In the genomic region with DNA sequence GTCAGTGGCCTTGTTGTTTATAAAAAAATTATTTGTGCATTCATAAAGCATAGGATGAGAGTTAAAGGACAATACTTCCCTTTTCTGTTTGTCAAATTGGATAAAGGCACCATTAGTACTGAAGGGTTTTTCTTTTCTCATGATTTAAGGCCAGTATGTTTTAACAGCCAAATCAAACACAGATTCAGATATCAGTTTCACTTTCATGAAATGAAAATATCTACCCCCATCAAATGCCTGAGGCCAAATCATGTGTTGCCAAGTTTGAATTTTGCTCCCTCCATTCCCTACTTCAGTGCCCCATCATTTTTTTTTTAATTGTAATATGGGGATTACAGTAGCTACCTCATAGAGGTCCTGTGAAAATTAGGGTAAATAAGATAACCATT, we compare ENCODE assay signal across 1 cellular context.
TF ChIP-seq lines count a peak whose summit lies in the region.

No MANE protein-coding gene starts in this region.

TF ChIP-seq in HepG2, 621 proteins besides CTCF, POLR2A, EP300 and RAD21 (continued from another document):
- TF ChIP-seq, protein P1, sequence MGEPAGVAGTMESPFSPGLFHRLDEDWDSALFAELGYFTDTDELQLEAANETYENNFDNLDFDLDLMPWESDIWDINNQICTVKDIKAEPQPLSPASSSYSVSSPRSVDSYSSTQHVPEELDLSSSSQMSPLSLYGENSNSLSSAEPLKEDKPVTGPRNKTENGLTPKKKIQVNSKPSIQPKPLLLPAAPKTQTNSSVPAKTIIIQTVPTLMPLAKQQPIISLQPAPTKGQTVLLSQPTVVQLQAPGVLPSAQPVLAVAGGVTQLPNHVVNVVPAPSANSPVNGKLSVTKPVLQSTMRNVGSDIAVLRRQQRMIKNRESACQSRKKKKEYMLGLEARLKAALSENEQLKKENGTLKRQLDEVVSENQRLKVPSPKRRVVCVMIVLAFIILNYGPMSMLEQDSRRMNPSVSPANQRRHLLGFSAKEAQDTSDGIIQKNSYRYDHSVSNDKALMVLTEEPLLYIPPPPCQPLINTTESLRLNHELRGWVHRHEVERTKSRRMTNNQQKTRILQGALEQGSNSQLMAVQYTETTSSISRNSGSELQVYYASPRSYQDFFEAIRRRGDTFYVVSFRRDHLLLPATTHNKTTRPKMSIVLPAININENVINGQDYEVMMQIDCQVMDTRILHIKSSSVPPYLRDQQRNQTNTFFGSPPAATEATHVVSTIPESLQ (CRISPR knock-in tag; conservative IDR thresholded peaks at IDR 0.05), result no peak
- TF ChIP-seq ZNF136 (CRISPR knock-in tag; IDR thresholded peaks at IDR 0.05; ENCODE audit: low read depth), result no peak
- no peak for TF ChIP-seq FOXC1 (CRISPR knock-in tag; IDR thresholded peaks at IDR 0.05; ENCODE audit: borderline replicate concordance)
- TF ChIP-seq RBM39 (IDR thresholded peaks at IDR 0.05; ENCODE audit: low read depth, low read length, poor library complexity, severe bottlenecking), result no peak
- TF ChIP-seq MBNL3 (CRISPR knock-in tag; conservative IDR thresholded peaks at IDR 0.05), result no peak
- no peak for TF ChIP-seq ZNF749 (CRISPR knock-in tag; IDR thresholded peaks at IDR 0.05; ENCODE audit: borderline replicate concordance)
- TF ChIP-seq, protein P2, sequence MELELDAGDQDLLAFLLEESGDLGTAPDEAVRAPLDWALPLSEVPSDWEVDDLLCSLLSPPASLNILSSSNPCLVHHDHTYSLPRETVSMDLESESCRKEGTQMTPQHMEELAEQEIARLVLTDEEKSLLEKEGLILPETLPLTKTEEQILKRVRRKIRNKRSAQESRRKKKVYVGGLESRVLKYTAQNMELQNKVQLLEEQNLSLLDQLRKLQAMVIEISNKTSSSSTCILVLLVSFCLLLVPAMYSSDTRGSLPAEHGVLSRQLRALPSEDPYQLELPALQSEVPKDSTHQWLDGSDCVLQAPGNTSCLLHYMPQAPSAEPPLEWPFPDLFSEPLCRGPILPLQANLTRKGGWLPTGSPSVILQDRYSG (CRISPR knock-in tag; IDR thresholded peaks at IDR 0.05), result no peak
- TF ChIP-seq ZNF781 (CRISPR knock-in tag; IDR thresholded peaks at IDR 0.05; ENCODE audit: borderline replicate concordance, not compliant biosample characterization), result no peak
- no peak for TF ChIP-seq FOXJ3 (CRISPR knock-in tag; IDR thresholded peaks at IDR 0.05; ENCODE audit: borderline replicate concordance)
- no peak for TF ChIP-seq HNRNPLL (IDR thresholded peaks at IDR 0.05; ENCODE audit: low read depth, low read length, poor library complexity, severe bottlenecking)
- TF ChIP-seq PAX8 (CRISPR knock-in tag; IDR thresholded peaks at IDR 0.05; ENCODE audit: borderline replicate concordance), result no peak
- TF ChIP-seq ZNF329 (CRISPR knock-in tag; IDR thresholded peaks at IDR 0.05; ENCODE audit: low read depth), result no peak
- no peak for TF ChIP-seq ZNF333 (CRISPR knock-in tag; IDR thresholded peaks at IDR 0.05; ENCODE audit: borderline replicate concordance)
